In the genomic region with DNA sequence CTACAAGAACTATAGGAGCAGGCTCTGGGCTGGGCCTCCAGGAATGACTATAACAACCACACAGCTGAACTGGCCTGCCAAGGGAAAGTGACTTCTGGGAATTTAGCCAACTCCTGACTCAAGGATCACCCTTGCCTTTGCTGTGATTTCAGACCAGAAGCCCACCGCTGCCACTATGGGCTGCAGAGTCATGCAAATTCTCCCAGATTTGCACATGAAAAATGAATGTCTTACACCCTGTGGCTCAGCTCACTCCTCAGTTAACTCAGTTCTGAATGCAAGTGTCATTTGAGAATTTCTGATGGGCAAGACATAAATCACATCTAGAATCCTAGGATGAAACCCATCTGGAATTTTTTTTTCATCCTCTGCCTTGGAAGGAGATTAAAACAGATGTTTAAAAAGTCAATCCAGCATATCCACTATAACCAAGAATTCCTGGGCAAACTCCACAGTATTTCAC, we compare ENCODE assay signal across 13 cellular contexts.
DNase-seq lines count a peak whose midpoint lies in the region; ATAC-seq, FAIRE-seq and TF ChIP-seq lines count a peak whose summit lies in the region.
"Had no signal": no experiment of that assay in that cellular context is flagged by ENCODE, and none has a peak within 500 bp of the region (broad histone marks: within the 10 kb centered on the region; RNA-seq: fewer than 3 reads in every experiment).

No MANE protein-coding gene starts in this region.

- H3K4me2 ChIP-seq in A549 = peak overlapping the region; percentile 7; the same call in 1 of the 3 replicates
- H3K4me2 ChIP-seq: KMS-11 had no signal

- H3K27me3 Mint-ChIP-seq in WTC11 (ENCODE audit: low read depth) = no peaks in the 10 kb centered on the region

- POLR2A ChIA-PET in A549 (lab: Yijun Ruan, JAX) (no interaction called here), WTC11 (lab: Charles Lee) (no interaction called here)

- peaks cover 12% of the 10 kb centered on the region for H3K4me1 Mint-ChIP-seq in WTC11
- H3K4me1 Mint-ChIP-seq: T-cell had no signal

- 0 out of 2 replicates have a peak, but pooled peaks cover 4% of the 10 kb centered on the region for H3K36me3 Mint-ChIP-seq in WTC11
- H3K36me3 Mint-ChIP-seq: T-cell had no signal

- H3K4me1 ChIP-seq in A549 = peaks cover 10% of the 10 kb centered on the region; the same call in 2 of the 3 replicates

- CTCF ChIA-PET in A549 (lab: Yijun Ruan, JAX) (interaction anchor here (0.6 to 0.8 kb wide), 2 partner anchors 34 to 476 kb away, joined by 3 read pairs; no protein-coding TSS in a partner anchor), WTC11 (lab: Charles Lee) (no interaction called here)

- TF ChIP-seq POLR2A in A549 (IDR thresholded peaks at IDR 0.05; ENCODE audit: low read length) = no peak

- DNase-seq in A549 (ENCODE audit: low read depth in 1 of 2, low spot score in 1 of 2) = peak in 1 of 2 experiments; percentile 33
- peak; percentile 95 for DNase-seq in HCEC 1CT
- no peak for DNase-seq in WTC11 (ENCODE audit: low spot score)
- peak; percentile 43 for DNase-seq in hepatic stellate cell (ENCODE audit: low spot score)
- DNase-seq in retina = no peak
- no peak for DNase-seq in occipital lobe (lab: John Stamatoyannopoulos, UW)
- DNase-seq: C1 segment of cervical spinal cord, NCI-H524 treated with DMSO at 0.1 percent for 48 hours, nucleus accumbens, T-cell had no signal

- ATAC-seq in A549 (peak in 1 of 2 experiments; percentile 73; a peak in 3 of 6 replicates), WTC11 (peak; percentile 73), GM18870 (IDR thresholded peaks at IDR 0.05; ENCODE audit: unreplicated experiment) (no peak), GM18517 (IDR thresholded peaks at IDR 0.05; ENCODE audit: unreplicated experiment) (no peak)
- ATAC-seq: T-cell had no signal

- H3K9me3 Mint-ChIP-seq in WTC11 = peaks cover 11% of the 10 kb centered on the region
- H3K9me3 Mint-ChIP-seq: T-cell had no signal

- 0% methylated on average over 1 of the region's 1 CpG for WGBS in A549 (ENCODE audit: missing lambda C conversion rate)

- H3K27ac ChIP-seq in A549 = peak overlapping the region in 1 of 2 experiments; percentile 75; a peak in 3 of 6 replicates
- H3K27ac ChIP-seq: KMS-11 had no signal

- no peak for TF ChIP-seq RAD21 in A549 (conservative IDR thresholded peaks at IDR 0.05 in 1 of 2, IDR thresholded peaks at IDR 0.05 in 1 of 2)

- no peak for TF ChIP-seq CTCF in A549 (IDR thresholded peaks at IDR 0.05)
- no peak for TF ChIP-seq CTCF in WTC11 (IDR thresholded peaks at IDR 0.05)

- TF ChIP-seq EP300 in A549 (IDR thresholded peaks at IDR 0.05) = no peak

- H3K27ac Mint-ChIP-seq in WTC11 = no peak overlapping the region
- H3K27ac Mint-ChIP-seq: T-cell had no signal

- no peak overlapping the region for H3K4me3 ChIP-seq in A549

- FAIRE-seq in A549 (lab: Jason Lieb, UNC) = no peak

- H3K4me3 Mint-ChIP-seq in WTC11 = no peak overlapping the region
- H3K4me3 Mint-ChIP-seq: T-cell had no signal

- peaks cover 25% of the 10 kb centered on the region for H3K9me3 ChIP-seq in A549

TF ChIP-seq in A549, 52 proteins besides CTCF, POLR2A, EP300 and RAD21:
- TF ChIP-seq HDAC2 (IDR thresholded peaks at IDR 0.05) (no peak), HOXB5 (CRISPR knock-in tag; IDR thresholded peaks at IDR 0.05) (no peak), SREBF2 (IDR thresholded peaks at IDR 0.05) (no peak), EHF (CRISPR knock-in tag; IDR thresholded peaks at IDR 0.05) (no peak), JUN (IDR thresholded peaks at IDR 0.05) (no peak), JUNB (IDR thresholded peaks at IDR 0.05) (no peak), FOSB (CRISPR knock-in tag; IDR thresholded peaks at IDR 0.05) (no peak), CBX8 (IDR thresholded peaks at IDR 0.05) (no peak), NPAS2 (CRISPR knock-in tag; IDR thresholded peaks at IDR 0.05; ENCODE audit: borderline replicate concordance) (no peak), PHF8 (IDR thresholded peaks at IDR 0.05; ENCODE audit: borderline replicate concordance, low read depth) (no peak)
- TF ChIP-seq, protein P1, sequence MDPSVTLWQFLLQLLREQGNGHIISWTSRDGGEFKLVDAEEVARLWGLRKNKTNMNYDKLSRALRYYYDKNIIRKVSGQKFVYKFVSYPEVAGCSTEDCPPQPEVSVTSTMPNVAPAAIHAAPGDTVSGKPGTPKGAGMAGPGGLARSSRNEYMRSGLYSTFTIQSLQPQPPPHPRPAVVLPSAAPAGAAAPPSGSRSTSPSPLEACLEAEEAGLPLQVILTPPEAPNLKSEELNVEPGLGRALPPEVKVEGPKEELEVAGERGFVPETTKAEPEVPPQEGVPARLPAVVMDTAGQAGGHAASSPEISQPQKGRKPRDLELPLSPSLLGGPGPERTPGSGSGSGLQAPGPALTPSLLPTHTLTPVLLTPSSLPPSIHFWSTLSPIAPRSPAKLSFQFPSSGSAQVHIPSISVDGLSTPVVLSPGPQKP (IDR thresholded peaks at IDR 0.05; ENCODE audit: low read depth, low read length) = no peak
- TF ChIP-seq, protein P2, sequence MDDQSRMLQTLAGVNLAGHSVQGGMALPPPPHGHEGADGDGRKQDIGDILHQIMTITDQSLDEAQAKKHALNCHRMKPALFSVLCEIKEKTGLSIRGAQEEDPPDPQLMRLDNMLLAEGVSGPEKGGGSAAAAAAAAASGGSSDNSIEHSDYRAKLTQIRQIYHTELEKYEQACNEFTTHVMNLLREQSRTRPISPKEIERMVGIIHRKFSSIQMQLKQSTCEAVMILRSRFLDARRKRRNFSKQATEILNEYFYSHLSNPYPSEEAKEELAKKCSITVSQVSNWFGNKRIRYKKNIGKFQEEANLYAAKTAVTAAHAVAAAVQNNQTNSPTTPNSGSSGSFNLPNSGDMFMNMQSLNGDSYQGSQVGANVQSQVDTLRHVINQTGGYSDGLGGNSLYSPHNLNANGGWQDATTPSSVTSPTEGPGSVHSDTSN (IDR thresholded peaks at IDR 0.05) = no peak

TF ChIP-seq in WTC11, 78 proteins besides CTCF, POLR2A, EP300 and RAD21:
- no peak for TF ChIP-seq SMAD3 (CRISPR knock-in tag; IDR thresholded peaks at IDR 0.05; ENCODE audit: borderline replicate concordance)
- TF ChIP-seq CREM (CRISPR knock-in tag; IDR thresholded peaks at IDR 0.05) = no peak

Comparison
In these comparisons a context has a peak if more than half of its experiments do, and no peak if none do; other contexts are left out.
1. DNase-seq: peak in HCEC 1CT (single experiment) and hepatic stellate cell (single experiment); none in WTC11 (single experiment), retina (single experiment) and occipital lobe (single experiment).